ENCODE assay signal across 8 cellular contexts in the genomic region with DNA sequence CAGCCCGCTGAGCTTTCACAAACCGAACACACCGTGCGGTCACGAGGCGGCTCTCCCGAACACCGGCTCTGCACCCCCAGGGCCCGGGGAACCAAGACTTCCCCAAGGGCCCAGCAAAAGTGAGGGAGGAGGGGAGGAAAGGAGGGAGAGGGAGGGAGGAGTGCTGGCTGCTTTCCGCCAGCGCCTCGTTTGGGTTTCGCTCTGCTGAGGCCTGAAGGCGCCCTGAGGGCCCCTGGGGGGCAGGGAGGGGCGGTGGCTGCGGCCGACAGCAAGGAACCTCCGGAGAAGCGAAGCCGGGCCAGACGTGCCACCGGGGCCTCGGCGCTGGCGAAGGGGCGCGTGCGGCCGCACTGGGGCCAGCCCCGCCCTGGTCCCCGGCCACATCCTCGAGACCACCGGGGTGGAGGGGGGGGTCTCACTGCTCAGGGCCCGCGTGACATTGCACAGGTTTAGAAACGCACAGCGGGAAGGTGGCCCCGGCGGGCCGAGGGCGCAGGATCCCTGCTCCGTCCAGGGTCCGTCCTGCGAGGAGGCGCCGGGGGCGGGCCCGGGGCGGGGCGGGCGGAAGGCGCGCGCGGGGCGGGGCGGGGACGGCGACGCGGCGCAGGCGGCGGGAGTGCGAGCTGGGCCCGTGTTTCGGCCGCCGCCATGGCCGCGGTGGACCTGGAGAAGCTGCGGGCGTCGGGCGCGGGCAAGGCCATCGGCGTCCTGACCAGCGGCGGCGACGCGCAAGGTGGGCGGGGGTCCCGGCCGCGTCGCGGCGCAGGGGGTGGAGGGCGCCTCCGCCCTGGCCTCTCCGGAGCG. TPM values are rescaled to one million over a fixed set of nuclear protein-coding genes. Genes with fewer than 3 reads are reported as not detected.
DNase-seq lines count a peak whose midpoint lies in the region; ATAC-seq, FAIRE-seq and TF ChIP-seq lines count a peak whose summit lies in the region.

TSS of gene PFKL (plus strand) at position 596 of the 804 bp plus-strand sequence. CDS start at position 649, 53 bp downstream.

- no peaks in the 10 kb centered on the region for H3K9me3 ChIP-seq in A549

- peak; percentile 66 to 70 for ATAC-seq in A549
- ATAC-seq in GM18517 (IDR thresholded peaks at IDR 0.05; ENCODE audit: unreplicated experiment) = peak; percentile 54
- ATAC-seq in HG03039 (IDR thresholded peaks at IDR 0.05; ENCODE audit: unreplicated experiment) = peak; percentile 49

- H3K4me2 ChIP-seq in A549 = peak within 1 kb of the TSS; percentile 73

- peak within 1 kb of the TSS; percentile 98 for H3K4me3 ChIP-seq in A549

- DNase-seq in A549 (ENCODE audit: low read depth in 1 of 2, low spot score in 1 of 2) (peak; percentile 44 to 71), NOMO-1 treated with dmso at 0.1 percent for 144 hours (lab: John Stamatoyannopoulos, UW; ENCODE audit: unreplicated experiment) (peak; percentile 78), mesenteric fat pad (ENCODE audit: low spot score) (peak; percentile 93)
- peak; percentile 86 for DNase-seq in activated CD8-positive, alpha-beta memory T cell treated with anti-CD3 and anti-CD28 coated beads, Interleukin-2, amount 50 U/mL, for 48 hours
- DNase-seq in stimulated activated CD8-positive, alpha-beta memory T cell treated with anti-CD3 and anti-CD28 coated beads, Interleukin-2, amount 100 ng/mL, for 1 hour (ENCODE audit: low read depth in 2 of 2) = peak; percentile 24 to 28

- TF ChIP-seq EP300 in A549 (IDR thresholded peaks at IDR 0.05) = no peak

- in situ Hi-C loops in endometrial microvascular endothelial cells (cut with HindIII; ENCODE audit: inconsistent ontology term, low pct_unique_long_range_greater_than_20kb, low sequenced_read_pairs) = no loop called here

- POLR2A ChIA-PET in A549 (lab: Yijun Ruan, JAX) = no interaction called here

- WGBS in A549 (ENCODE audit: missing lambda C conversion rate) = 1% methylated on average over 14 of the region's 94 CpGs

- CTCF ChIA-PET in A549 (lab: Yijun Ruan, JAX) = interaction anchor here (2.0 kb wide), 1 partner anchor 10 kb away, joined by 5 read pairs; no protein-coding TSS in a partner anchor

- no peak for TF ChIP-seq CTCF in A549 (IDR thresholded peaks at IDR 0.05)

- H3K27ac ChIP-seq in A549 = peak within 1 kb of the TSS; percentile 93 to 99

- peak; percentile 54 for TF ChIP-seq POLR2A in A549 (IDR thresholded peaks at IDR 0.05; ENCODE audit: low read length)

- TF ChIP-seq RAD21 in A549 (conservative IDR thresholded peaks at IDR 0.05 in 1 of 2, IDR thresholded peaks at IDR 0.05 in 1 of 2) = no peak

- peaks cover 21% of the 10 kb centered on the region for H3K4me1 ChIP-seq in A549

- no peak for FAIRE-seq in A549 (lab: Jason Lieb, UNC)

TF ChIP-seq in A549, 52 proteins besides CTCF, POLR2A, EP300 and RAD21:
- TF ChIP-seq BCL3 (IDR thresholded peaks at IDR 0.05) = 0 out of 3 replicates have a peak, but pooled peaks have one; percentile 41
- TF ChIP-seq HEYL (CRISPR knock-in tag; IDR thresholded peaks at IDR 0.05) = no peak
- TF ChIP-seq, protein P1, sequence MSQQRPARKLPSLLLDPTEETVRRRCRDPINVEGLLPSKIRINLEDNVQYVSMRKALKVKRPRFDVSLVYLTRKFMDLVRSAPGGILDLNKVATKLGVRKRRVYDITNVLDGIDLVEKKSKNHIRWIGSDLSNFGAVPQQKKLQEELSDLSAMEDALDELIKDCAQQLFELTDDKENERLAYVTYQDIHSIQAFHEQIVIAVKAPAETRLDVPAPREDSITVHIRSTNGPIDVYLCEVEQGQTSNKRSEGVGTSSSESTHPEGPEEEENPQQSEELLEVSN (IDR thresholded peaks at IDR 0.05; ENCODE audit: borderline replicate concordance, low read depth) = no peak; the same call in 1 of the 2 replicates
- no peak for TF ChIP-seq KDM5A (IDR thresholded peaks at IDR 0.05)
- TF ChIP-seq JUN (IDR thresholded peaks at IDR 0.05) = peak in 1 of 2 experiments; percentile 47; a peak in 2 of 5 replicates
- TF ChIP-seq RARB (CRISPR knock-in tag; IDR thresholded peaks at IDR 0.05) = no peak
- TF ChIP-seq HDAC2 (IDR thresholded peaks at IDR 0.05) = no peak
- TF ChIP-seq FOSB (CRISPR knock-in tag; IDR thresholded peaks at IDR 0.05) = no peak
- no peak for TF ChIP-seq TP53 (CRISPR knock-in tag; IDR thresholded peaks at IDR 0.05)
- no peak for TF ChIP-seq HOXB5 (CRISPR knock-in tag; IDR thresholded peaks at IDR 0.05)
- no peak for TF ChIP-seq GATA3 (IDR thresholded peaks at IDR 0.05; ENCODE audit: borderline replicate concordance)
- peak; percentile 45; the same call in 1 of the 2 replicates for TF ChIP-seq RNF2 (IDR thresholded peaks at IDR 0.05; ENCODE audit: borderline replicate concordance, low read depth)
- no peak for TF ChIP-seq NR3C1 (IDR thresholded peaks at IDR 0.05)
- no peak for TF ChIP-seq RFX5 (IDR thresholded peaks at IDR 0.05)
- no peak for TF ChIP-seq PHF8 (IDR thresholded peaks at IDR 0.05; ENCODE audit: borderline replicate concordance, low read depth)
- TF ChIP-seq CBX8 (IDR thresholded peaks at IDR 0.05) = no peak
- TF ChIP-seq SMC3 (IDR thresholded peaks at IDR 0.05) = no peak
- TF ChIP-seq, protein P2, sequence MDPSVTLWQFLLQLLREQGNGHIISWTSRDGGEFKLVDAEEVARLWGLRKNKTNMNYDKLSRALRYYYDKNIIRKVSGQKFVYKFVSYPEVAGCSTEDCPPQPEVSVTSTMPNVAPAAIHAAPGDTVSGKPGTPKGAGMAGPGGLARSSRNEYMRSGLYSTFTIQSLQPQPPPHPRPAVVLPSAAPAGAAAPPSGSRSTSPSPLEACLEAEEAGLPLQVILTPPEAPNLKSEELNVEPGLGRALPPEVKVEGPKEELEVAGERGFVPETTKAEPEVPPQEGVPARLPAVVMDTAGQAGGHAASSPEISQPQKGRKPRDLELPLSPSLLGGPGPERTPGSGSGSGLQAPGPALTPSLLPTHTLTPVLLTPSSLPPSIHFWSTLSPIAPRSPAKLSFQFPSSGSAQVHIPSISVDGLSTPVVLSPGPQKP (IDR thresholded peaks at IDR 0.05; ENCODE audit: low read depth, low read length) = no peak
TF ChIP-seq in A549: peak in this region for 3.

RNA-seq across cellular contexts. Expression of gene PFKL, which starts in this region (rescaled TPM):
- 21.6 and 23.2 TPM in 2 replicates for polyA plus RNA-seq in A549 (2011; rRNA removed)
- 46.8 and 60.5 TPM in 2 replicates for polyA plus RNA-seq in A549 (2012; cell fraction: cytosol; rRNA removed)
- 138 and 168 TPM in 2 replicates for polyA plus RNA-seq in A549 (2012; cell fraction: nucleus; rRNA removed)
- 33.3 to 42.4 TPM (median 38.7 TPM) in 3 replicates for polyA plus RNA-seq in A549 (2017; fragmentation: RNase III; extraction: RNeasy Plus Mini Kit Qiagen cat#74134 plus additional on column Dnase treatment)
- 29.7 and 37.4 TPM in 2 replicates for polyA minus RNA-seq in A549 (2011; rRNA and poly(A)+ RNA removed)
- total RNA-seq in endometrial microvascular endothelial cells (ENCODE audit: inconsistent ontology term) = 154 TPM
- 113 TPM for total RNA-seq in mesenteric fat pad

Comparison
In these comparisons a context has a peak if more than half of its experiments do, and no peak if none do; other contexts are left out.
1. Peak in every context shown above with its lines: DNase-seq, ATAC-seq, H3K4me3 ChIP-seq and H3K27ac ChIP-seq.
2. DNase-seq: peak in every context shown above with its lines; median percentile 93 in mesenteric fat pad; 86 in activated CD8-positive, alpha-beta memory T cell treated with anti-CD3 and anti-CD28 coated beads, Interleukin-2, amount 50 U/mL, for 48 hours; 78 in NOMO-1 treated with dmso at 0.1 percent for 144 hours; 58 in A549; 26 in stimulated activated CD8-positive, alpha-beta memory T cell treated with anti-CD3 and anti-CD28 coated beads, Interleukin-2, amount 100 ng/mL, for 1 hour.